8 cellular contexts compared by ENCODE assay signal in genomic region chr16:24609740-24610420, GRCh38.
DNase-seq lines count a peak whose midpoint lies in the region; ATAC-seq and TF ChIP-seq lines count a peak whose summit lies in the region.

No MANE protein-coding gene starts in this region.

- H3K36me3 ChIP-seq in heart right ventricle (no peaks in the 10 kb centered on the region), trophoblast cell (ENCODE audit: control insufficient read depth in 1 of 2, insufficient read depth in 2 of 2, low read length in 2 of 2) (no peaks in the 10 kb centered on the region)

- no peak overlapping the region for H4K91ac ChIP-seq in trophoblast cell (ENCODE audit: low read depth, low read length)

- H3K23ac ChIP-seq in trophoblast cell (ENCODE audit: low read length): no peak overlapping the region

- ATAC-seq in activated T-cell treated with anti-CD3 and anti-CD28 coated beads, Interleukin-2, amount 50 U/mL, for 72 hours (replicated peaks in 1 of 2): peak; percentile 23 to 29
- ATAC-seq in heart right ventricle (peak in 7 of 8 donors; percentile 18 to 49 (median 39)), HG02759 (IDR thresholded peaks at IDR 0.05; ENCODE audit: unreplicated experiment) (no peak), GM21717 (IDR thresholded peaks at IDR 0.05; ENCODE audit: unreplicated experiment) (no peak)

- H3K27me3 Mint-ChIP-seq in activated T-cell treated with anti-CD3 and anti-CD28 coated beads, Interleukin-2, amount 50 U/mL, for 72 hours (ENCODE audit: low read depth): peaks cover 67% of the 10 kb centered on the region

- DNase-seq in COLO668 (lab: John Stamatoyannopoulos, UW; ENCODE audit: unreplicated experiment): peak; percentile 78
- peak; percentile 63 for DNase-seq in LoVo (ENCODE audit: low spot score)
- DNase-seq in activated T-cell treated with anti-CD3 and anti-CD28 coated beads, Interleukin-2, amount 50 U/mL, for 72 hours: peak; percentile 3 to 9
- DNase-seq in heart right ventricle: peak; percentile 11 to 33
- peak in 1 of 2 donors; percentile 52 for DNase-seq in trophoblast cell
- no peak for DNase-seq in KBM-7

- no peak overlapping the region for H4K12ac ChIP-seq in trophoblast cell (ENCODE audit: low read depth, low read length)

- no peaks in the 10 kb centered on the region for H3K9me3 Mint-ChIP-seq in activated T-cell treated with anti-CD3 and anti-CD28 coated beads, Interleukin-2, amount 50 U/mL, for 72 hours

- peaks cover 0 to 43% (median 23%) of the 10 kb centered on the region in 7 donors for H3K27me3 ChIP-seq in heart right ventricle
- H3K27me3 ChIP-seq in trophoblast cell (ENCODE audit: insufficient read depth, low read length): peaks cover 12% of the 10 kb centered on the region

- H3K79me2 ChIP-seq in trophoblast cell (ENCODE audit: control insufficient read depth, insufficient read depth, low read length, poor library complexity): no peaks in the 10 kb centered on the region

- H3K14ac ChIP-seq in trophoblast cell (ENCODE audit: low read length): no peak overlapping the region

- H2AFZ ChIP-seq in trophoblast cell (ENCODE audit: insufficient read depth, low read length, poor library complexity): no peak overlapping the region

- no peak overlapping the region for H2AK5ac ChIP-seq in trophoblast cell (ENCODE audit: low read length)

- no peak overlapping the region for H2BK5ac ChIP-seq in trophoblast cell (ENCODE audit: low read depth, low read length, poor library complexity)

- peaks cover 27% of the 10 kb centered on the region for H3K4me1 Mint-ChIP-seq in activated T-cell treated with anti-CD3 and anti-CD28 coated beads, Interleukin-2, amount 50 U/mL, for 72 hours (ENCODE audit: low read depth)

- peak overlapping the region; percentile 42 for H3K4me2 ChIP-seq in trophoblast cell (ENCODE audit: low read length)

- no peak overlapping the region for H3K27ac Mint-ChIP-seq in activated T-cell treated with anti-CD3 and anti-CD28 coated beads, Interleukin-2, amount 50 U/mL, for 72 hours

- H3K4me3 Mint-ChIP-seq in activated T-cell treated with anti-CD3 and anti-CD28 coated beads, Interleukin-2, amount 50 U/mL, for 72 hours: peak overlapping the region; percentile 67 to 70

- intact Hi-C loops in heart right ventricle (cut with DNase I): loop anchor here in 1 of 10 donors (5.0 kb wide), 1 partner anchor 52 kb away; no protein-coding TSS in a partner anchor

- H3K4me1 ChIP-seq in heart right ventricle: peaks cover 0 to 14% (median 9%) of the 10 kb centered on the region in 9 donors
- peaks cover 2% of the 10 kb centered on the region in 2 experiments for H3K4me1 ChIP-seq in trophoblast cell (ENCODE audit: control insufficient read depth in 1 of 2, insufficient read depth in 2 of 2, low read length in 2 of 2)

- H3K27ac ChIP-seq in heart right ventricle: no peak overlapping the region
- H3K27ac ChIP-seq in trophoblast cell (ENCODE audit: low read depth, low read length): no peak overlapping the region

- H3K4me3 ChIP-seq in heart right ventricle: peak overlapping the region in 9 of 10 donors; percentile 15 to 47 (median 40)
- no peak overlapping the region for H3K4me3 ChIP-seq in trophoblast cell (ENCODE audit: low read depth, low read length)

- H2BK12ac ChIP-seq in trophoblast cell (ENCODE audit: low read length): no peak overlapping the region

- H3K18ac ChIP-seq in trophoblast cell (ENCODE audit: low read length): no peak overlapping the region

- TF ChIP-seq CTCF in heart right ventricle (IDR thresholded peaks at IDR 0.05): no peak

- H3K4ac ChIP-seq in trophoblast cell (ENCODE audit: low read depth, low read length): no peak overlapping the region

- no peak overlapping the region for H3K9ac ChIP-seq in trophoblast cell (ENCODE audit: low read length)

- no peak overlapping the region for H2BK120ac ChIP-seq in trophoblast cell (ENCODE audit: insufficient read depth, low read length, poor library complexity)

- H3K9me3 ChIP-seq in heart right ventricle (no peaks in the 10 kb centered on the region), trophoblast cell (ENCODE audit: insufficient read depth, low read depth, low read length) (no peaks in the 10 kb centered on the region)

- in situ Hi-C loops in KBM-7 (cut with MboI; ENCODE audit: low pct_unique_long_range_greater_than_20kb, low sequenced_read_pairs): no loop called here

- H3K79me1 ChIP-seq in trophoblast cell (ENCODE audit: low read length): no peaks in the 10 kb centered on the region

- H3K36me3 Mint-ChIP-seq in activated T-cell treated with anti-CD3 and anti-CD28 coated beads, Interleukin-2, amount 50 U/mL, for 72 hours (ENCODE audit: insufficient read depth in 2 of 2): no peaks in the 10 kb centered on the region

- WGBS in heart right ventricle, 2 donors: 2 to 3% methylated on average over 22 of the region's 22 CpGs
- WGBS in trophoblast cell (ENCODE audit: extremely low coverage, insufficient coverage, insufficient read length): no CpG with 5 or more reads among the region's 22 CpGs

- H4K8ac ChIP-seq in trophoblast cell (ENCODE audit: low read depth, low read length): no peak overlapping the region

Comparison
In these comparisons a context has a peak if more than half of its experiments do, and no peak if none do; other contexts are left out.
1. ATAC-seq: peak in activated T-cell treated with anti-CD3 and anti-CD28 coated beads, Interleukin-2, amount 50 U/mL, for 72 hours (2 of 2) and heart right ventricle (7 of 8); none in HG02759 (single experiment) and GM21717 (single experiment).